In genomic region chr22:30198152-30198845, GRCh38 we compare ENCODE assay signal across 17 cellular contexts. TPM values are rescaled to one million over a fixed set of nuclear protein-coding genes. Genes with fewer than 3 reads are reported as not detected.
A peak's percentile ranks its signal among the peaks of the same experiment; 100 is the strongest.
DNase-seq lines count a peak whose midpoint lies in the region; TF ChIP-seq lines count a peak whose summit lies in the region.
"Had no signal": no experiment of that assay in that cellular context is flagged by ENCODE, and none has a peak within 500 bp of the region (broad histone marks: within the 10 kb centered on the region; RNA-seq: fewer than 3 reads in every experiment).

No MANE protein-coding gene starts in this region.

- BruUV-seq in PC-9 (replicated peaks; lab: Mats Ljungman, UMichigan): no TSS peak

- H3K4me3 Mint-ChIP-seq in activated T-cell treated with anti-CD3 and anti-CD28 coated beads, Interleukin-2, amount 50 U/mL, for 24 hours: no peak overlapping the region
- H3K4me3 Mint-ChIP-seq in osteocyte (ENCODE audit: unreplicated experiment) (no peak overlapping the region), endothelial cell (ENCODE audit: unreplicated experiment) (no peak overlapping the region)

- POLR2A ChIA-PET in PC-9 (lab: Charles Lee; ENCODE audit: unreplicated experiment): interaction anchor here (0.7 kb wide), 1 partner anchor 104 kb away, joined by 4 read pairs; no protein-coding TSS in a partner anchor

- intact Hi-C loops in PC-9 (cut with micrococcal nuclease; ENCODE audit: unreplicated experiment): no loop called here

- CTCF ChIA-PET in PC-9 (lab: Charles Lee): no interaction called here

- H3K27ac ChIP-seq in PC-9: peak overlapping the region; percentile 99
- H3K27ac ChIP-seq: cardiac muscle cell had no signal

- no peaks in the 10 kb centered on the region for H3K9me2 ChIP-seq in PC-9 (ENCODE audit: insufficient read depth)

- H3K9me3 Mint-ChIP-seq in activated T-cell treated with anti-CD3 and anti-CD28 coated beads, Interleukin-2, amount 50 U/mL, for 24 hours: no peaks in the 10 kb centered on the region
- H3K9me3 Mint-ChIP-seq in osteocyte (ENCODE audit: unreplicated experiment) (peaks cover 4% of the 10 kb centered on the region), endothelial cell (ENCODE audit: unreplicated experiment) (no peaks in the 10 kb centered on the region)

- H3K27ac Mint-ChIP-seq in activated T-cell treated with anti-CD3 and anti-CD28 coated beads, Interleukin-2, amount 50 U/mL, for 24 hours: peak overlapping the region; percentile 42
- H3K27ac Mint-ChIP-seq in osteocyte (ENCODE audit: unreplicated experiment) (peak overlapping the region; percentile 100), endothelial cell (ENCODE audit: unreplicated experiment) (no peak overlapping the region)

- no peaks in the 10 kb centered on the region for H3K36me3 Mint-ChIP-seq in activated T-cell treated with anti-CD3 and anti-CD28 coated beads, Interleukin-2, amount 50 U/mL, for 24 hours (ENCODE audit: low read depth)
- peaks cover 2% of the 10 kb centered on the region for H3K36me3 Mint-ChIP-seq in osteocyte (ENCODE audit: unreplicated experiment)
- no peaks in the 10 kb centered on the region for H3K36me3 Mint-ChIP-seq in endothelial cell (ENCODE audit: low read depth, unreplicated experiment)

- 0 out of 2 replicates have a peak, but pooled peaks cover 5% of the 10 kb centered on the region for H3K9me3 ChIP-seq in PC-9 (ENCODE audit: insufficient read depth, low read depth)
- H3K9me3 ChIP-seq: lower lobe of right lung, tibial nerve had no signal

- no peak for TF ChIP-seq CTCF in PC-9 (conservative IDR thresholded peaks at IDR 0.05)
- no peak for TF ChIP-seq CTCF in cardiac fibroblast (IDR thresholded peaks at IDR 0.05; ENCODE audit: low read depth, low read length)
- no peak for TF ChIP-seq CTCF in osteocyte (IDR thresholded peaks at IDR 0.05)
- TF ChIP-seq CTCF in endothelial cell (IDR thresholded peaks at IDR 0.05; ENCODE audit: unreplicated experiment): no peak

- peaks cover 46% of the 10 kb centered on the region for H3K4me1 Mint-ChIP-seq in activated T-cell treated with anti-CD3 and anti-CD28 coated beads, Interleukin-2, amount 50 U/mL, for 24 hours (ENCODE audit: low read depth)
- H3K4me1 Mint-ChIP-seq in osteocyte (ENCODE audit: unreplicated experiment) (peaks cover 57% of the 10 kb centered on the region), endothelial cell (ENCODE audit: unreplicated experiment) (peaks cover 19% of the 10 kb centered on the region)

- no peak for DNase-seq in activated T-cell treated with anti-CD3 and anti-CD28 coated beads, Interleukin-2, amount 50 U/mL, for 24 hours
- no peak for DNase-seq in activated T-cell treated with anti-CD3 and anti-CD28 coated beads, Interleukin-2, amount 50 U/mL, for 48 hours
- no peak for DNase-seq in PC-9
- peak; percentile 41 to 44 for DNase-seq in cardiac fibroblast (ENCODE audit: low read depth in 2 of 2)
- no peak for DNase-seq in osteocyte (ENCODE audit: extremely low spot score, unreplicated experiment)
- no peak for DNase-seq in NCI-H128 (lab: John Stamatoyannopoulos, UW; ENCODE audit: unreplicated experiment)
- no peak for DNase-seq in endothelial cell (ENCODE audit: low spot score)
- DNase-seq in occipital lobe (lab: John Stamatoyannopoulos, UW): no peak
- DNase-seq: activated CD4-positive, alpha-beta T cell treated with anti-CD3 and anti-CD28 coated beads for 4 hours; activated gamma-delta T cell; effector CD4-positive, alpha-beta T cell; foreskin melanocyte; lower lobe of right lung; NCI-H2081; stimulated activated CD4-positive, alpha-beta T cell treated with anti-CD3 and anti-CD28 coated beads, Interleukin-2, amount 100 ng/mL, for 24 hours had no signal

- no peaks in the 10 kb centered on the region for H3K79me2 ChIP-seq in PC-9 (ENCODE audit: low read depth)

- H3K27me3 Mint-ChIP-seq in activated T-cell treated with anti-CD3 and anti-CD28 coated beads, Interleukin-2, amount 50 U/mL, for 24 hours: no peaks in the 10 kb centered on the region
- H3K27me3 Mint-ChIP-seq in osteocyte (ENCODE audit: unreplicated experiment) (no peaks in the 10 kb centered on the region), endothelial cell (ENCODE audit: unreplicated experiment) (peaks cover 1% of the 10 kb centered on the region)

- H3K4me1 ChIP-seq in PC-9 (replicated peaks; ENCODE audit: insufficient read depth): peaks cover 75% of the 10 kb centered on the region

- H3K27me3 ChIP-seq in PC-9 (ENCODE audit: insufficient read depth, low read depth): no peaks in the 10 kb centered on the region
- H3K27me3 ChIP-seq: cardiac muscle cell, tibial nerve had no signal

- H3K4me2 ChIP-seq in PC-9: no peak overlapping the region

- peaks cover 79% of the 10 kb centered on the region for H3F3A ChIP-seq in PC-9 (ENCODE audit: insufficient read depth, low read depth)

- no peaks in the 10 kb centered on the region for H4K20me1 ChIP-seq in PC-9 (ENCODE audit: insufficient read depth)

- H3K36me3 ChIP-seq in PC-9 (ENCODE audit: low read depth): no peaks in the 10 kb centered on the region
- H3K36me3 ChIP-seq: cardiac muscle cell, lower lobe of right lung, tibial nerve had no signal

- no peak overlapping the region for H3K4me3 ChIP-seq in PC-9
- no peak overlapping the region for H3K4me3 ChIP-seq in cardiac fibroblast (replicated peaks in 1 of 2; ENCODE audit: low read depth in 2 of 2, low read length in 2 of 2)
- H3K4me3 ChIP-seq: cardiac muscle cell, lower lobe of right lung, tibial nerve had no signal

- H2AFZ ChIP-seq in PC-9: no peak overlapping the region

RNA-seq across cellular contexts. Expression of gene LIF, which starts 48.3 kb away (rescaled TPM):
- 17.2 and 17.4 TPM in 2 replicates for total RNA-seq in PC-9 (2021)
- total RNA-seq in osteocyte: 13.7 and 15.5 TPM in 2 replicates
- 0.23 TPM for total RNA-seq in endothelial cell (ENCODE audit: unreplicated experiment)
- total RNA-seq in occipital lobe: not detected

Comparison
In these comparisons a context has a peak if more than half of its experiments do, and no peak if none do; other contexts are left out.
1. DNase-seq: peak in cardiac fibroblast (2 of 2); none in activated T-cell treated with anti-CD3 and anti-CD28 coated beads, Interleukin-2, amount 50 U/mL, for 24 hours (single experiment), activated T-cell treated with anti-CD3 and anti-CD28 coated beads, Interleukin-2, amount 50 U/mL, for 48 hours (0 of 2), PC-9 (0 of 2), osteocyte (single experiment), NCI-H128 (single experiment), endothelial cell (single experiment) and occipital lobe (single experiment).
2. RNA of gene LIF, which starts 48.3 kb away (total RNA-seq): 17.2 to 17.4 TPM in PC-9 and 13.7 to 15.5 TPM in osteocyte; 0.23 TPM in endothelial cell (single experiment) and not detected in occipital lobe (single experiment); every median in the first group is over 10 times any median in the second.